19 cellular contexts compared by ENCODE assay signal in genomic region chr6:52534363-52534762, GRCh38.
"Had no signal": no experiment of that assay in that cellular context is flagged by ENCODE, and none has a peak within 500 bp of the region (broad histone marks: within the 10 kb centered on the region; RNA-seq: fewer than 3 reads in every experiment).

No MANE protein-coding gene starts in this region.

- H3K27me3 ChIP-seq: adrenal gland, colonic mucosa, esophagus muscularis mucosa, right atrium auricular region, tibial nerve, uterus had no signal

- H3K9me3 ChIP-seq: adrenal gland, colonic mucosa, esophagus muscularis mucosa, right atrium auricular region, tibial nerve, uterus had no signal

- DNase-seq: activated CD4-positive, CD25-positive, alpha-beta regulatory T cell; activated CD8-positive, alpha-beta memory T cell treated with anti-CD3 and anti-CD28 coated beads for 24 hours; adrenal gland; caudate nucleus; colonic mucosa; glutamatergic neuron; hypothalamus; left ventricle myocardium superior; stimulated activated CD4-positive, alpha-beta T cell treated with anti-CD3 and anti-CD28 coated beads, Interleukin-4, amount 100 ng/mL, for 1 hour; stimulated activated naive CD4-positive, alpha-beta T cell treated with Interleukin-2 at 50 U/mL for 16 hours; substantia nigra; uterus had no signal

- H3K27ac Mint-ChIP-seq: memory B cell had no signal

- H3K4me3 Mint-ChIP-seq: activated CD4-positive, alpha-beta T cell treated with anti-CD3 and anti-CD28 coated beads, Interleukin-2, amount 10 ng/mL, durations not matched to agents 7 days and 5 days; activated naive CD4-positive, alpha-beta T cell treated with anti-CD3 and anti-CD28 coated beads, Interleukin-2, amount 10 ng/mL, durations not matched to agents 7 days and 5 days; memory B cell had no signal

- H3K36me3 ChIP-seq: colonic mucosa, uterus had no signal

- ATAC-seq: left ventricle myocardium superior had no signal

- H3K27me3 Mint-ChIP-seq: activated CD4-positive, alpha-beta T cell treated with anti-CD3 and anti-CD28 coated beads, Interleukin-2, amount 10 ng/mL, durations not matched to agents 7 days and 5 days; activated naive CD4-positive, alpha-beta T cell treated with anti-CD3 and anti-CD28 coated beads, Interleukin-2, amount 10 ng/mL, durations not matched to agents 7 days and 5 days; memory B cell; naive thymus-derived CD8-positive, alpha-beta T cell had no signal

- H3K4me3 ChIP-seq: adrenal gland, colonic mucosa, esophagus muscularis mucosa, right atrium auricular region, tibial nerve, uterus had no signal

- H3K9me3 Mint-ChIP-seq: activated CD4-positive, alpha-beta T cell treated with anti-CD3 and anti-CD28 coated beads, Interleukin-2, amount 10 ng/mL, durations not matched to agents 7 days and 5 days; activated naive CD4-positive, alpha-beta T cell treated with anti-CD3 and anti-CD28 coated beads, Interleukin-2, amount 10 ng/mL, durations not matched to agents 7 days and 5 days; memory B cell; naive thymus-derived CD8-positive, alpha-beta T cell had no signal

- H3K27ac ChIP-seq: adrenal gland, colonic mucosa, esophagus muscularis mucosa, right atrium auricular region, tibial nerve, uterus had no signal

- H3K4me1 ChIP-seq: adrenal gland, uterus had no signal
